8 cellular contexts compared by ENCODE assay signal in the genomic region with DNA sequence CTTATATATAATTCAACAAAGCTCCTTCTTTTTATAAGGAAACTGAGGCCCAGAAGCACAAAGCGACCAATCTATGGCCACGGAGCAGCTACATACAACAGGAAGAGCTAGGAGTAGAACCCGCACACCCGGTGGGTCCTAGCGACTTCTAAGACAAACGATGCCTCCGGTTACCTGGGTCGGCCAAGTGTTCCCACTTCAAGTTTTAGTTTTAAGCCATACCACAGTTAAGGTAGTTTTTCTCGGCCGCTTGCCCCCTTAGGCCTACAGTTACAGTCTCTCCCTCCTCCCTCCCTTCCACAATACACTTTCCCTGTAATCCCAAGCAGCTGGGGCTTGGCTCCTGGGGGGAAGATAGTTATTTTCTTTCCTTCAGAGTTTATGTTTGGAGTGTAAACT. TPM values are rescaled to one million over a fixed set of nuclear protein-coding genes. Genes with fewer than 3 reads are reported as not detected.
DNase-seq lines count a peak whose midpoint lies in the region; ATAC-seq and TF ChIP-seq lines count a peak whose summit lies in the region.

No MANE protein-coding gene starts in this region.

- 0% methylated on average over 6 to 8 of the region's 10 CpGs for WGBS in mesodermal cell (ENCODE audit: insufficient coverage in 2 of 2), 2 experiments

- H3K9me3 ChIP-seq in SJCRH30 (replicated peaks) (no peaks in the 10 kb centered on the region), mesodermal cell (ENCODE audit: control insufficient read depth, low read length) (no peaks in the 10 kb centered on the region), tibial artery (no peaks in the 10 kb centered on the region)

- TF ChIP-seq CTCF in tibial artery (IDR thresholded peaks at IDR 0.05), result no peak

- DNase-seq in NCI-H146 (lab: John Stamatoyannopoulos, UW), result peak; percentile 29
- DNase-seq in NCI-H146 treated with DMSO at 0.1 percent for 48 hours (lab: John Stamatoyannopoulos, UW; ENCODE audit: unreplicated experiment), result no peak
- DNase-seq in SJCRH30, result peak in 1 of 2 experiments; percentile 15
- DNase-seq in dermis blood vessel endothelial cell, result peak; percentile 46
- no peak for DNase-seq in tibial artery
- DNase-seq in NCI-H2227 treated with DMSO at 0.1 percent for 48 hours (lab: John Stamatoyannopoulos, UW), result no peak

- H3K27ac ChIP-seq in SJCRH30 (peak overlapping the region; percentile 94), mesodermal cell (ENCODE audit: low read depth, low read length, severe bottlenecking) (peak overlapping the region; percentile 88), tibial artery (peak overlapping the region; percentile 88)

- intact Hi-C loops in tibial artery (cut with DNase I; ENCODE audit: low total_unique reads), result no loop called here

- peak overlapping the region; percentile 87 for H3K4me3 ChIP-seq in SJCRH30
- H3K4me3 ChIP-seq in mesodermal cell (ENCODE audit: extremely low read depth, insufficient read depth, low read length, poor library complexity, severe bottlenecking), result peak overlapping the region; percentile 86
- H3K4me3 ChIP-seq in tibial artery, result peak overlapping the region; percentile 64 to 66

- peaks cover 11% of the 10 kb centered on the region for H3K4me1 ChIP-seq in SJCRH30
- H3K4me1 ChIP-seq in mesodermal cell (ENCODE audit: control insufficient read depth, insufficient read depth, low read length, poor library complexity, severe bottlenecking), result peaks cover 11% of the 10 kb centered on the region
- peaks cover 0 to 44% (median 35%) of the 10 kb centered on the region in 4 donors for H3K4me1 ChIP-seq in tibial artery

- H3K36me3 ChIP-seq in SJCRH30 (peaks cover 2% of the 10 kb centered on the region), mesodermal cell (ENCODE audit: control insufficient read depth, insufficient read depth, low read length) (peaks cover 33% of the 10 kb centered on the region), tibial artery (peaks cover 0 to 15% (median 0%) of the 10 kb centered on the region in 3 donors)

- peak; percentile 13 for ATAC-seq in HG02852 (IDR thresholded peaks at IDR 0.05; ENCODE audit: unreplicated experiment)

- no peaks in the 10 kb centered on the region for H3K27me3 ChIP-seq in SJCRH30
- no peaks in the 10 kb centered on the region for H3K27me3 ChIP-seq in tibial artery

RNA-seq across cellular contexts. Expression of a gene that starts 0.5 kb away (rescaled TPM):
- 10.9 and 11.0 TPM in 2 replicates for total RNA-seq in SJCRH30 (2014; rRNA removed; shearing (Covaris generic))
- 12.1 and 13.4 TPM in 2 replicates for total RNA-seq in dermis blood vessel endothelial cell
- polyA plus RNA-seq in mesodermal cell (2013, experiment 1 of 2), result 13.4 TPM
- 17.0 TPM for polyA plus RNA-seq in mesodermal cell (2013, experiment 2 of 2)

RNA-seq across cellular contexts. Expression of a gene that starts 0.8 kb away (rescaled TPM):
- 29.7 and 31.1 TPM in 2 replicates for total RNA-seq in SJCRH30 (2014; rRNA removed; shearing (Covaris generic))
- 9.7 and 16.3 TPM in 2 replicates for total RNA-seq in dermis blood vessel endothelial cell
- 34.2 TPM for polyA plus RNA-seq in mesodermal cell (2013, experiment 1 of 2)
- 43.5 TPM for polyA plus RNA-seq in mesodermal cell (2013, experiment 2 of 2)

Comparison
In these comparisons a context has a peak if more than half of its experiments do, and no peak if none do; other contexts are left out.
1. DNase-seq: peak in NCI-H146 (single experiment) and dermis blood vessel endothelial cell (single experiment); none in NCI-H146 treated with DMSO at 0.1 percent for 48 hours (single experiment), tibial artery (0 of 2) and NCI-H2227 treated with DMSO at 0.1 percent for 48 hours (single experiment).
2. Peak in every context shown above with its lines, with median percentiles within 50 percentile points of each other: H3K27ac ChIP-seq and H3K4me3 ChIP-seq.